Comparison of ENCODE assay signal across 13 cellular contexts in the genomic region with DNA sequence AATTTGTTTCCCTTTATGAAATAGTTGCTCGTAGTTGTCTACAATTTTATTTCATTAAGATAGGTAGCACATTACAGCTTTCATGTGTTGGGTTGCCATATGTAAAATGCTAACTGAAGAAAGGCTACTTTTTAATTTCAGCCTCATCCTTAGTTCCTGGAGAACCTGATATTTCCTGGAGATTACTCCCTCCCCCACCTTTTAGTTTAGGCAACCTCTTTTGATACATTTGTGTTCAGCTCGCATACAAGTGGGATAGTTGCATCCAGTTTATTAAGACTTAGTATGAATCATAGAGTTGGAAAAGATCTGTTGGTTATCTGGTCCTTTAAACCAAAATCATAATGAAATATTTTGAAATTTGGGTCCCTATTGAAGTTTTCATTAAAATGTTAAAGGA. TPM values are rescaled to one million over a fixed set of nuclear protein-coding genes. Genes with fewer than 3 reads are reported as not detected.
DNase-seq lines count a peak whose midpoint lies in the region; ATAC-seq and TF ChIP-seq lines count a peak whose summit lies in the region.
"Had no signal": no experiment of that assay in that cellular context is flagged by ENCODE, and none has a peak within 500 bp of the region (broad histone marks: within the 10 kb centered on the region; RNA-seq: fewer than 3 reads in every experiment).

No MANE protein-coding gene starts in this region.

- ATAC-seq in RWPE2 (ENCODE audit: low read depth) (no peak), HG02970 (IDR thresholded peaks at IDR 0.05; ENCODE audit: low FRiP score, unreplicated experiment) (no peak), lower lobe of right lung (no peak)
- ATAC-seq: left lung; natural killer cell treated with Interleukin-12 subunit alpha and Interleukin-12 subunit beta and Interleukin-15 and Interleukin-18, amount 100 ng/mL, for 72 hours had no signal

- H3K9me3 ChIP-seq in HUES6 (ENCODE audit: control insufficient read depth, insufficient read depth, low read depth, low read length): peaks cover 2% of the 10 kb centered on the region; the same call in 1 of the 2 replicates
- H3K9me3 ChIP-seq in RWPE2 (ENCODE audit: severe bottlenecking): no peaks in the 10 kb centered on the region
- H3K9me3 ChIP-seq in skeletal muscle satellite cell (replicated peaks; ENCODE audit: low read length): no peaks in the 10 kb centered on the region
- no peaks in the 10 kb centered on the region for H3K9me3 ChIP-seq in lower lobe of right lung
- H3K9me3 ChIP-seq: Caco-2, left lung had no signal

- no peaks in the 10 kb centered on the region for H3K36me3 ChIP-seq in HUES6 (ENCODE audit: control insufficient read depth, insufficient read depth, low read length)
- peaks cover 28% of the 10 kb centered on the region for H3K36me3 ChIP-seq in RWPE2 (ENCODE audit: low read depth)
- no peaks in the 10 kb centered on the region for H3K36me3 ChIP-seq in skeletal muscle satellite cell (ENCODE audit: insufficient read depth, low read length)
- H3K36me3 ChIP-seq in lower lobe of right lung: no peaks in the 10 kb centered on the region
- H3K36me3 ChIP-seq: left lung had no signal

- H3K4me1 Mint-ChIP-seq in glutamatergic neuron (ENCODE audit: low read depth, unreplicated experiment): peaks cover 42% of the 10 kb centered on the region

- peaks cover 21% of the 10 kb centered on the region for H3K9me3 Mint-ChIP-seq in glutamatergic neuron (ENCODE audit: unreplicated experiment)
- H3K9me3 Mint-ChIP-seq: natural killer cell treated with Interleukin-12 subunit alpha and Interleukin-12 subunit beta and Interleukin-15 and Interleukin-18, amount 100 ng/mL, for 72 hours had no signal

- peak overlapping the region; percentile 100 for H3K27ac Mint-ChIP-seq in glutamatergic neuron (ENCODE audit: unreplicated experiment)

- H3K4me3 Mint-ChIP-seq in glutamatergic neuron (ENCODE audit: unreplicated experiment): peak overlapping the region; percentile 96

- intact Hi-C loops in lower lobe of right lung (cut with DNase I): no loop called here

- DNase-seq in RWPE2 (ENCODE audit: low spot score) (no peak), glutamatergic neuron (no peak), lower lobe of right lung (no peak)
- no peak for DNase-seq in stimulated activated CD4-positive, alpha-beta T cell treated with anti-CD3 and anti-CD28 coated beads, Interleukin-4, amount 100 ng/mL, for 4 hours
- DNase-seq: activated CD4-positive, alpha-beta T cell treated with anti-CD3 and anti-CD28 coated beads, Interleukin-2, amount 50 U/mL, for 1 hour; effector CD8-positive, alpha-beta T cell; T-helper 2 cell had no signal

- peak overlapping the region; percentile 84 for H3K4me3 ChIP-seq in HUES6 (ENCODE audit: low read depth, low read length)
- H3K4me3 ChIP-seq in RWPE2 (ENCODE audit: severe bottlenecking): no peak overlapping the region
- H3K4me3 ChIP-seq in skeletal muscle satellite cell (ENCODE audit: low read length): no peak overlapping the region
- H3K4me3 ChIP-seq in lower lobe of right lung: no peak overlapping the region
- H3K4me3 ChIP-seq: left lung had no signal

- no peaks in the 10 kb centered on the region for H3K36me3 Mint-ChIP-seq in glutamatergic neuron (ENCODE audit: unreplicated experiment)

- TF ChIP-seq CTCF in RWPE2 (IDR thresholded peaks at IDR 0.05; ENCODE audit: poor library complexity, severe bottlenecking): no peak
- TF ChIP-seq CTCF in glutamatergic neuron (IDR thresholded peaks at IDR 0.05; ENCODE audit: partially characterized antibody, unreplicated experiment): no peak
- TF ChIP-seq CTCF in lower lobe of right lung (IDR thresholded peaks at IDR 0.05): no peak

- H3K9ac ChIP-seq in HUES6 (ENCODE audit: low read length) (no peak overlapping the region), skeletal muscle satellite cell (ENCODE audit: low read depth, low read length) (no peak overlapping the region)

- H3K27me3 Mint-ChIP-seq in glutamatergic neuron (ENCODE audit: unreplicated experiment): peaks cover 15% of the 10 kb centered on the region
- H3K27me3 Mint-ChIP-seq: natural killer cell treated with Interleukin-12 subunit alpha and Interleukin-12 subunit beta and Interleukin-15 and Interleukin-18, amount 100 ng/mL, for 72 hours had no signal

- H3K27ac ChIP-seq in HUES6 (ENCODE audit: low read depth, low read length) (peak overlapping the region; percentile 49; the same call in 1 of the 2 replicates), RWPE2 (ENCODE audit: poor library complexity, severe bottlenecking) (peak overlapping the region; percentile 3), lower lobe of right lung (no peak overlapping the region)
- H3K27ac ChIP-seq: left lung had no signal

- peaks cover 43% of the 10 kb centered on the region for H3K4me1 ChIP-seq in HUES6 (ENCODE audit: control insufficient read depth, insufficient read depth, low read length)
- H3K4me1 ChIP-seq in RWPE2 (ENCODE audit: insufficient read depth, poor library complexity, severe bottlenecking): peaks cover 61% of the 10 kb centered on the region
- peaks cover 53% of the 10 kb centered on the region for H3K4me1 ChIP-seq in skeletal muscle satellite cell (ENCODE audit: control insufficient read depth, insufficient read depth, low read length)
- H3K4me1 ChIP-seq in lower lobe of right lung: peaks cover 90% of the 10 kb centered on the region

- H3K27me3 ChIP-seq in HUES6 (ENCODE audit: control insufficient read depth, insufficient read depth, low read length): no peaks in the 10 kb centered on the region
- H3K27me3 ChIP-seq in RWPE2 (ENCODE audit: insufficient read depth, poor library complexity, severe bottlenecking): no peaks in the 10 kb centered on the region
- H3K27me3 ChIP-seq in skeletal muscle satellite cell (ENCODE audit: control insufficient read depth, insufficient read depth, low read length): no peaks in the 10 kb centered on the region
- no peaks in the 10 kb centered on the region for H3K27me3 ChIP-seq in lower lobe of right lung (ENCODE audit: low read depth)
- H3K27me3 ChIP-seq: left lung had no signal

- peak overlapping the region; percentile 86 for H3K4me2 ChIP-seq in skeletal muscle satellite cell (ENCODE audit: low read length)

RNA-seq across cellular contexts. Expression of gene SETD5, which starts 6.0 kb away (rescaled TPM):
- total RNA-seq in glutamatergic neuron (ENCODE audit: unreplicated experiment) (337 TPM), lower lobe of right lung (116 TPM)
- total RNA-seq in skeletal muscle satellite cell (2012; rRNA removed): 66.2 and 70.0 TPM in 2 replicates

RNA-seq across cellular contexts. Expression of gene THUMPD3, which starts 40.6 kb away (rescaled TPM):
- 50.2 TPM for total RNA-seq in glutamatergic neuron (ENCODE audit: unreplicated experiment)
- total RNA-seq in skeletal muscle satellite cell (2012; rRNA removed): 47.6 and 54.8 TPM in 2 replicates
- total RNA-seq in lower lobe of right lung: 29.2 TPM
